Comparison of ENCODE assay signal across 24 cellular contexts in genomic region chr7:2148189-2148588, GRCh38.
DNase-seq lines count a peak whose midpoint lies in the region; ATAC-seq and TF ChIP-seq lines count a peak whose summit lies in the region.
"Had no signal": no experiment of that assay in that cellular context is flagged by ENCODE, and none has a peak within 500 bp of the region (broad histone marks: within the 10 kb centered on the region; RNA-seq: fewer than 3 reads in every experiment).

No MANE protein-coding gene starts in this region.

- H3K36me3 Mint-ChIP-seq in HFFc6 (ENCODE audit: low read depth) (peaks cover 9% of the 10 kb centered on the region), osteocyte (ENCODE audit: unreplicated experiment) (peaks cover 27% of the 10 kb centered on the region)

- H3K4me1 Mint-ChIP-seq in HFFc6 (ENCODE audit: low read depth): no peaks in the 10 kb centered on the region; the same call in 1 of the 2 replicates
- H3K4me1 Mint-ChIP-seq in osteocyte (ENCODE audit: unreplicated experiment): peaks cover 23% of the 10 kb centered on the region
- H3K4me1 Mint-ChIP-seq: stimulated activated naive B cell treated with anti-CD40 and anti-IgM and Interleukin-4, amounts not matched to agents 10 μg/mL and 1 μg/mL and 100 μg/mL, for 72 hours; T-helper 17 cell had no signal

- H3K27me3 Mint-ChIP-seq in HFFc6 (ENCODE audit: insufficient read depth) (no peaks in the 10 kb centered on the region; the same call in none of the 2 replicates), osteocyte (ENCODE audit: unreplicated experiment) (no peaks in the 10 kb centered on the region)
- H3K27me3 Mint-ChIP-seq: brain; IgD-negative memory B cell; naive B cell; stimulated activated naive B cell treated with anti-CD40 and anti-IgM and Interleukin-4, amounts not matched to agents 10 μg/mL and 1 μg/mL and 100 μg/mL, for 72 hours; T-helper 17 cell had no signal

- TF ChIP-seq CTCF in cardiac muscle cell (IDR thresholded peaks at IDR 0.05; ENCODE audit: low read depth, low read length) (peak; percentile 12), HFFc6 (IDR thresholded peaks at IDR 0.05) (peak; percentile 41; the same call in 1 of the 2 replicates), cardiac fibroblast (IDR thresholded peaks at IDR 0.05; ENCODE audit: low read depth, low read length) (peak; percentile 7), osteocyte (IDR thresholded peaks at IDR 0.05) (peak; percentile 30)

- no peak overlapping the region for H3K4me3 Mint-ChIP-seq in HFFc6
- H3K4me3 Mint-ChIP-seq in osteocyte (ENCODE audit: unreplicated experiment): no peak overlapping the region
- H3K4me3 Mint-ChIP-seq: brain; CD14-positive monocyte; IgD-negative memory B cell; stimulated activated naive B cell treated with anti-CD40 and anti-IgM and Interleukin-4, amounts not matched to agents 10 μg/mL and 1 μg/mL and 100 μg/mL, for 72 hours; T-helper 17 cell had no signal

- no peak overlapping the region for H3K4me3 ChIP-seq in cardiac muscle cell
- H3K4me3 ChIP-seq in cardiac fibroblast (replicated peaks in 1 of 2; ENCODE audit: low read depth in 2 of 2, low read length in 2 of 2): no peak overlapping the region
- H3K4me3 ChIP-seq: pancreas had no signal

- no peak overlapping the region for H3K27ac Mint-ChIP-seq in HFFc6
- H3K27ac Mint-ChIP-seq in osteocyte (ENCODE audit: unreplicated experiment): no peak overlapping the region
- H3K27ac Mint-ChIP-seq: stimulated activated naive B cell treated with anti-CD40 and anti-IgM and Interleukin-4, amounts not matched to agents 10 μg/mL and 1 μg/mL and 100 μg/mL, for 72 hours; T-helper 17 cell had no signal

- H3K36me3 ChIP-seq in cardiac muscle cell: no peaks in the 10 kb centered on the region

- H3K9me3 ChIP-seq in cardiac muscle cell (ENCODE audit: low read depth): no peaks in the 10 kb centered on the region
- H3K9me3 ChIP-seq: pancreas had no signal

- H3K4me1 ChIP-seq in cardiac muscle cell (ENCODE audit: low read depth): peaks cover 12% of the 10 kb centered on the region
- H3K4me1 ChIP-seq: pancreas had no signal

- H3K27me3 ChIP-seq in cardiac muscle cell: no peaks in the 10 kb centered on the region
- H3K27me3 ChIP-seq: pancreas had no signal

- intact Hi-C loops in left ventricle myocardium superior (cut with micrococcal nuclease): no loop called here

- no peak overlapping the region for H3K27ac ChIP-seq in cardiac muscle cell
- H3K27ac ChIP-seq: pancreas had no signal

- no peak for ATAC-seq in left ventricle myocardium superior
- ATAC-seq: pancreas; stimulated activated naive B cell treated with anti-CD40 and anti-IgM and Interleukin-4, amounts not matched to agents 10 μg/mL and 1 μg/mL and 100 μg/mL, for 72 hours; T-helper 17 cell had no signal

- DNase-seq in cardiac muscle cell (ENCODE audit: low read depth in 1 of 2, low spot score in 1 of 2) (no peak), left ventricle myocardium superior (no peak), HFFc6 (no peak), cardiac fibroblast (ENCODE audit: low read depth in 2 of 2) (no peak), osteocyte (ENCODE audit: extremely low spot score, unreplicated experiment) (no peak), hippocampal formation (lab: John Stamatoyannopoulos, UW) (no peak), globus pallidus (ENCODE audit: low spot score) (no peak), pons (ENCODE audit: low spot score) (no peak)
- DNase-seq: activated CD4-positive, alpha-beta T cell treated with anti-CD3 and anti-CD28 coated beads, Interleukin-2, amount 50 U/mL, for 4 hours; activated effector memory CD4-positive, alpha-beta T cell treated with Interleukin-2 at 50 U/mL for 16 hours; cortex of kidney; DMS153; hypothalamus; kidney; naive B cell; NCI-H146; NCI-H774; stimulated activated CD4-positive, alpha-beta T cell treated with anti-CD3 and anti-CD28 coated beads, Interleukin-1b, Interleukin-23, amount 100 ng/mL, for 48 hours; stimulated activated naive B cell treated with anti-CD40 and anti-IgM and Interleukin-4, amounts not matched to agents 10 μg/mL and 1 μg/mL and 100 μg/mL, for 72 hours; T-helper 17 cell had no signal

- H3K9me3 Mint-ChIP-seq in HFFc6: no peaks in the 10 kb centered on the region
- H3K9me3 Mint-ChIP-seq in osteocyte (ENCODE audit: unreplicated experiment): no peaks in the 10 kb centered on the region
- H3K9me3 Mint-ChIP-seq: brain; CD14-positive monocyte; IgD-negative memory B cell; naive B cell; stimulated activated naive B cell treated with anti-CD40 and anti-IgM and Interleukin-4, amounts not matched to agents 10 μg/mL and 1 μg/mL and 100 μg/mL, for 72 hours had no signal
